Comparison of ENCODE assay signal across 16 cellular contexts in genomic region chr11:74519719-74520118, GRCh38. TPM values are rescaled to one million over a fixed set of nuclear protein-coding genes. Genes with fewer than 3 reads are reported as not detected.
A peak's percentile ranks its signal among the peaks of the same experiment; 100 is the strongest.
DNase-seq lines count a peak whose midpoint lies in the region; ATAC-seq and TF ChIP-seq lines count a peak whose summit lies in the region.
"Had no signal": no experiment of that assay in that cellular context is flagged by ENCODE, and none has a peak within 500 bp of the region (broad histone marks: within the 10 kb centered on the region; RNA-seq: fewer than 3 reads in every experiment).

No MANE protein-coding gene starts in this region.

- H3K23ac ChIP-seq in mesendoderm (ENCODE audit: low read length) = no peak overlapping the region

- TF ChIP-seq POLR2A in right lobe of liver (IDR thresholded peaks at IDR 0.05) = no peak

- H4K8ac ChIP-seq in mesendoderm (ENCODE audit: low read depth, low read length) = no peak overlapping the region

- no peak overlapping the region for H3K9ac ChIP-seq in mesendoderm (ENCODE audit: low read length)

- intact Hi-C loops in right lobe of liver (cut with DNase I) = no loop called here

- no peak overlapping the region for H2BK5ac ChIP-seq in mesendoderm (ENCODE audit: low read length)

- H3K4ac ChIP-seq in mesendoderm (ENCODE audit: low read depth, low read length) = no peak overlapping the region

- no peak overlapping the region for H3K4me3 Mint-ChIP-seq in WTC11
- H3K4me3 Mint-ChIP-seq: B cell; CD4-positive, alpha-beta memory T cell; HFFc6 had no signal

- H3K36me3 Mint-ChIP-seq in WTC11 = no peaks in the 10 kb centered on the region
- H3K36me3 Mint-ChIP-seq: CD4-positive, alpha-beta memory T cell had no signal

- no peaks in the 10 kb centered on the region for H3K79me1 ChIP-seq in mesendoderm (ENCODE audit: low read length)

- no peak overlapping the region for H2AK5ac ChIP-seq in mesendoderm (ENCODE audit: low read length)

- peak overlapping the region; percentile 15; the same call in 1 of the 2 replicates for H3K27ac Mint-ChIP-seq in WTC11
- H3K27ac Mint-ChIP-seq: B cell, HFFc6 had no signal

- H3K36me3 ChIP-seq in right lobe of liver (no peaks in the 10 kb centered on the region), mesendoderm (ENCODE audit: control insufficient read depth, insufficient read depth, low read length) (no peaks in the 10 kb centered on the region)

- H3K9me3 ChIP-seq in right lobe of liver = no peaks in the 10 kb centered on the region

- no peak for DNase-seq in WTC11 (ENCODE audit: low spot score)
- DNase-seq in foreskin keratinocyte = peak in 1 of 2 donors; percentile 37
- no peak for DNase-seq in right lobe of liver
- no peak for DNase-seq in NCI-H446 (lab: John Stamatoyannopoulos, UW)
- DNase-seq in mesendoderm = no peak
- no peak for DNase-seq in OCI-M1 (lab: John Stamatoyannopoulos, UW)
- DNase-seq: CD4-positive, alpha-beta memory T cell; DMS79; HCEC 1CT; HFFc6 had no signal

- H3K27ac ChIP-seq in foreskin keratinocyte (no peak overlapping the region), right lobe of liver (no peak overlapping the region), mesendoderm (ENCODE audit: low read depth, low read length) (no peak overlapping the region)
- H3K27ac ChIP-seq: C4-2B had no signal

- H3K79me2 ChIP-seq in mesendoderm (ENCODE audit: control insufficient read depth, insufficient read depth, low read length) = no peaks in the 10 kb centered on the region

- no peak overlapping the region for H2BK120ac ChIP-seq in mesendoderm (ENCODE audit: low read depth, low read length)

- H3K4me2 ChIP-seq in mesendoderm (ENCODE audit: low read length) = no peak overlapping the region

- peaks cover 6% of the 10 kb centered on the region for H3K9me3 Mint-ChIP-seq in WTC11
- H3K9me3 Mint-ChIP-seq: HFFc6 had no signal

- H3K4me1 Mint-ChIP-seq in WTC11 = no peaks in the 10 kb centered on the region
- H3K4me1 Mint-ChIP-seq: B cell; CD4-positive, alpha-beta memory T cell had no signal

- WGBS in right lobe of liver (ENCODE audit: insufficient coverage, low coverage, low lambda C conversion rate, missing lambda C conversion rate) = 37% methylated on average over 3 of the region's 3 CpGs
- WGBS in mesendoderm (ENCODE audit: extremely low coverage, insufficient coverage, low lambda C conversion rate) = no CpG with 5 or more reads among the region's 3 CpGs

- H3K4me1 ChIP-seq in foreskin keratinocyte = no peaks in the 10 kb centered on the region
- H3K4me1 ChIP-seq in right lobe of liver = no peaks in the 10 kb centered on the region
- no peaks in the 10 kb centered on the region for H3K4me1 ChIP-seq in mesendoderm (ENCODE audit: control insufficient read depth, low read depth, low read length)

- TF ChIP-seq CTCF in WTC11 (IDR thresholded peaks at IDR 0.05) (no peak), foreskin keratinocyte (conservative IDR thresholded peaks at IDR 0.05) (no peak), right lobe of liver (IDR thresholded peaks at IDR 0.05) (no peak)

- no peaks in the 10 kb centered on the region; the same call in 1 of the 2 replicates for H3K27me3 Mint-ChIP-seq in WTC11 (ENCODE audit: low read depth)

- CTCF ChIA-PET in WTC11 (lab: Charles Lee) = no interaction called here

- H3K4me3 ChIP-seq in right lobe of liver = no peak overlapping the region
- H3K4me3 ChIP-seq in mesendoderm (ENCODE audit: low read length) = no peak overlapping the region
- H3K4me3 ChIP-seq: GM12878 had no signal

- H2BK15ac ChIP-seq in mesendoderm (replicated peaks; ENCODE audit: low read depth) = no peak overlapping the region

- no peak overlapping the region for H4K5ac ChIP-seq in mesendoderm (ENCODE audit: low read length)

- no peak overlapping the region for H3K56ac ChIP-seq in mesendoderm (ENCODE audit: low read length)

- no peak for ATAC-seq in WTC11
- ATAC-seq in foreskin keratinocyte = peak; percentile 35
- ATAC-seq in right lobe of liver = peak in 3 of 4 donors; percentile 17 to 35 (median 29)
- no peak for ATAC-seq in GM21447 (IDR thresholded peaks at IDR 0.05; ENCODE audit: unreplicated experiment)
- ATAC-seq: GM12878 had no signal

- H3K27me3 ChIP-seq in foreskin keratinocyte = peaks cover 21% of the 10 kb centered on the region
- H3K27me3 ChIP-seq in right lobe of liver = no peaks in the 10 kb centered on the region
- no peaks in the 10 kb centered on the region for H3K27me3 ChIP-seq in mesendoderm (ENCODE audit: insufficient read depth, low read length, poor library complexity)

- POLR2A ChIA-PET in WTC11 (lab: Charles Lee) = no interaction called here

- H3K18ac ChIP-seq in mesendoderm (ENCODE audit: low read length) = no peak overlapping the region

TF ChIP-seq in WTC11, 78 proteins besides CTCF, POLR2A, EP300 and RAD21:
- TF ChIP-seq JUN (CRISPR knock-in tag; IDR thresholded peaks at IDR 0.05) (no peak), TP53 (CRISPR knock-in tag; IDR thresholded peaks at IDR 0.05) (no peak), ATF1 (CRISPR knock-in tag; IDR thresholded peaks at IDR 0.05) (no peak), ZNF317 (CRISPR knock-in tag; IDR thresholded peaks at IDR 0.05; ENCODE audit: borderline replicate concordance, low read depth) (no peak), ERG (CRISPR knock-in tag; IDR thresholded peaks at IDR 0.05) (no peak), ETV6 (CRISPR knock-in tag; IDR thresholded peaks at IDR 0.05) (no peak), ZSCAN18 (CRISPR knock-in tag; IDR thresholded peaks at IDR 0.05) (no peak), ZNF263 (CRISPR knock-in tag; IDR thresholded peaks at IDR 0.05; ENCODE audit: low read depth) (no peak), ESRRA (CRISPR knock-in tag; IDR thresholded peaks at IDR 0.05; ENCODE audit: borderline replicate concordance) (no peak), ZNF138 (CRISPR knock-in tag; conservative IDR thresholded peaks at IDR 0.05) (no peak), ZBTB43 (CRISPR knock-in tag; IDR thresholded peaks at IDR 0.05) (no peak)

RNA-seq across cellular contexts. Expression of gene LIPT2, which starts 26.2 kb away (rescaled TPM):
- total RNA-seq in WTC11 (2021) (9.3 to 9.6 TPM (median 9.5 TPM) in 3 replicates), foreskin keratinocyte (1.7 and 1.9 TPM in 2 replicates), right lobe of liver (1 to 10 TPM in 5 of 6 experiments, under 1 TPM in 1; 0.89 to 2.9 (median 2.1) TPM)
- 1.6 and 1.7 TPM in 2 replicates for polyA plus RNA-seq in foreskin keratinocyte
- 8.3 TPM for polyA plus RNA-seq in mesendoderm (2013, experiment 1 of 2)
- 9.1 TPM for polyA plus RNA-seq in mesendoderm (2013, experiment 2 of 2)

RNA-seq across cellular contexts. Expression of gene KCNE3, which starts 52.4 kb away (rescaled TPM):
- total RNA-seq in WTC11 (2021) (1.9 to 3.7 TPM (median 3.5 TPM) in 3 replicates), foreskin keratinocyte (0.07 TPM in 2 replicates), right lobe of liver (1 to 10 TPM; 1.3 to 7.6 (median 4.8) TPM)
- 0.01 TPM in 1 of 2 replicates, not detected in the other for polyA plus RNA-seq in foreskin keratinocyte
- 8.2 TPM for polyA plus RNA-seq in mesendoderm (2013, experiment 1 of 2)
- 7.7 TPM for polyA plus RNA-seq in mesendoderm (2013, experiment 2 of 2)
- total RNA-seq: B cell, G401, GM12878, H4 had no signal
- polyA plus RNA-seq: CD4-positive, alpha-beta memory T cell; GM12878 had no signal

Comparison
In these comparisons a context has a peak if more than half of its experiments do, and no peak if none do; other contexts are left out.
1. ATAC-seq: peak in foreskin keratinocyte (single experiment) and right lobe of liver (3 of 4); none in WTC11 (single experiment) and GM21447 (single experiment).